Comparison of ENCODE assay signal across 32 cellular contexts in genomic region chr6:21091411-21091810, GRCh38.
"Had no signal": no experiment of that assay in that cellular context is flagged by ENCODE, and none has a peak within 500 bp of the region (broad histone marks: within the 10 kb centered on the region; RNA-seq: fewer than 3 reads in every experiment).

No MANE protein-coding gene starts in this region.

- H3K4me1 Mint-ChIP-seq: activated naive CD8-positive, alpha-beta T cell treated with anti-CD3 and anti-CD28 coated beads, Interleukin-2, amount 50 U/mL, for 24 hours; activated T-helper 17 cell treated with anti-CD3 and anti-CD28 coated beads, Interleukin-2, amount 50 U/mL, for 72 hours had no signal

- H3K27ac ChIP-seq: gastroesophageal sphincter, hepatocyte, left ventricle myocardium inferior, parathyroid adenoma, right atrium auricular region, suprapubic skin, tibial artery, upper lobe of right lung had no signal

- H3K4me2 ChIP-seq: hepatocyte, smooth muscle cell had no signal

- DNase-seq: activated CD4-positive, alpha-beta T cell treated with anti-CD3 and anti-CD28 coated beads, Interleukin-2, amount 50 U/mL, for 1 hour; activated CD4-positive, CD25-positive, alpha-beta regulatory T cell treated with anti-CD3 and anti-CD28 coated beads, Interleukin-2, amount 50 U/mL, for 72 hours; activated CD8-positive, alpha-beta T cell treated with anti-CD3 and anti-CD28 coated beads for 36 hours; activated naive CD8-positive, alpha-beta T cell treated with anti-CD3 and anti-CD28 coated beads, Interleukin-2, amount 50 U/mL, for 24 hours; activated T-cell treated with anti-CD3 and anti-CD28 coated beads, Interleukin-2, amount 50 U/mL, for 4 hours; amygdala; caudate nucleus; cortex of kidney; effector memory CD8-positive, alpha-beta T cell; erythroblast; islet precursor cell; left ventricle myocardium inferior; midbrain; naive thymus-derived CD4-positive, alpha-beta T cell; occipital lobe; stimulated activated CD4-positive, alpha-beta T cell treated with anti-CD3 and anti-CD28 coated beads, Interleukin-1b, Interleukin-23, amount 100 ng/mL, for 48 hours; stimulated activated CD4-positive, alpha-beta T cell treated with anti-CD3 and anti-CD28 coated beads, Interleukin-4, amount 100 ng/mL, for 4 hours; stimulated activated CD8-positive, alpha-beta memory T cell treated with anti-CD3 and anti-CD28 coated beads, Interleukin-4, amount 100 ng/mL, for 48 hours; stimulated activated naive CD4-positive, alpha-beta T cell; T-helper 9 cell; tibial artery; upper lobe of right lung; WERI-Rb-1 had no signal

- H3K27me3 ChIP-seq: gastroesophageal sphincter, hepatocyte, right atrium auricular region, suprapubic skin, tibial artery, upper lobe of right lung had no signal

- H3K9me3 ChIP-seq: gastroesophageal sphincter, left ventricle myocardium inferior, right atrium auricular region, suprapubic skin, tibial artery, upper lobe of right lung had no signal

- H3K9ac ChIP-seq: parathyroid adenoma had no signal

- H3K27ac Mint-ChIP-seq: activated CD8-positive, alpha-beta T cell treated with anti-CD3 and anti-CD28 coated beads for 36 hours; activated naive CD4-positive, alpha-beta T cell treated with anti-CD3 and anti-CD28 coated beads, Interleukin-2, amount 50 U/mL, for 24 hours; activated naive CD8-positive, alpha-beta T cell treated with anti-CD3 and anti-CD28 coated beads, Interleukin-2, amount 50 U/mL, for 24 hours; activated T-helper 17 cell treated with anti-CD3 and anti-CD28 coated beads, Interleukin-2, amount 50 U/mL, for 72 hours; naive thymus-derived CD4-positive, alpha-beta T cell had no signal

- H3K9me3 Mint-ChIP-seq: activated CD8-positive, alpha-beta T cell treated with anti-CD3 and anti-CD28 coated beads for 36 hours; activated naive CD4-positive, alpha-beta T cell treated with anti-CD3 and anti-CD28 coated beads, Interleukin-2, amount 50 U/mL, for 24 hours; activated naive CD8-positive, alpha-beta T cell treated with anti-CD3 and anti-CD28 coated beads, Interleukin-2, amount 50 U/mL, for 24 hours; activated T-cell treated with anti-CD3 and anti-CD28 coated beads, Interleukin-2, amount 50 U/mL, for 4 hours; activated T-helper 17 cell treated with anti-CD3 and anti-CD28 coated beads, Interleukin-2, amount 50 U/mL, for 72 hours; effector memory CD8-positive, alpha-beta T cell; neural crest cell had no signal

- H3K27me3 Mint-ChIP-seq: activated CD8-positive, alpha-beta T cell treated with anti-CD3 and anti-CD28 coated beads for 36 hours; activated naive CD4-positive, alpha-beta T cell treated with anti-CD3 and anti-CD28 coated beads, Interleukin-2, amount 50 U/mL, for 24 hours; activated naive CD8-positive, alpha-beta T cell treated with anti-CD3 and anti-CD28 coated beads, Interleukin-2, amount 50 U/mL, for 24 hours; activated T-helper 17 cell treated with anti-CD3 and anti-CD28 coated beads, Interleukin-2, amount 50 U/mL, for 72 hours; effector memory CD8-positive, alpha-beta T cell; naive thymus-derived CD4-positive, alpha-beta T cell had no signal

- H3K4me3 Mint-ChIP-seq: activated CD8-positive, alpha-beta T cell treated with anti-CD3 and anti-CD28 coated beads for 36 hours; activated naive CD4-positive, alpha-beta T cell treated with anti-CD3 and anti-CD28 coated beads, Interleukin-2, amount 50 U/mL, for 24 hours; activated naive CD8-positive, alpha-beta T cell treated with anti-CD3 and anti-CD28 coated beads, Interleukin-2, amount 50 U/mL, for 24 hours; activated T-cell treated with anti-CD3 and anti-CD28 coated beads, Interleukin-2, amount 50 U/mL, for 4 hours; activated T-helper 17 cell treated with anti-CD3 and anti-CD28 coated beads, Interleukin-2, amount 50 U/mL, for 72 hours; effector memory CD8-positive, alpha-beta T cell; naive thymus-derived CD4-positive, alpha-beta T cell; neural crest cell had no signal

- H3K4me1 ChIP-seq: gastroesophageal sphincter, left ventricle myocardium inferior, parathyroid adenoma, right atrium auricular region, suprapubic skin, tibial artery, upper lobe of right lung had no signal

- H3K79me2 ChIP-seq: hepatocyte, parathyroid adenoma had no signal

- H2AFZ ChIP-seq: hepatocyte, parathyroid adenoma had no signal

- ATAC-seq: activated CD8-positive, alpha-beta T cell treated with anti-CD3 and anti-CD28 coated beads for 36 hours; activated naive CD8-positive, alpha-beta T cell treated with anti-CD3 and anti-CD28 coated beads, Interleukin-2, amount 50 U/mL, for 24 hours; activated T-cell treated with anti-CD3 and anti-CD28 coated beads, Interleukin-2, amount 50 U/mL, for 4 hours; activated T-helper 17 cell treated with anti-CD3 and anti-CD28 coated beads, Interleukin-2, amount 50 U/mL, for 72 hours; effector memory CD8-positive, alpha-beta T cell; gastroesophageal sphincter; naive thymus-derived CD4-positive, alpha-beta T cell; upper lobe of right lung had no signal
